3 cellular contexts compared by ENCODE assay signal in genomic region chr7:92184294-92184693, GRCh38. TPM values are rescaled to one million over a fixed set of nuclear protein-coding genes. Genes with fewer than 3 reads are reported as not detected.
"Had no signal": no experiment of that assay in that cellular context is flagged by ENCODE, and none has a peak within 500 bp of the region (broad histone marks: within the 10 kb centered on the region; RNA-seq: fewer than 3 reads in every experiment).

No MANE protein-coding gene starts in this region.

RNA-seq across cellular contexts. Expression of gene LRRD1, which starts 5.4 kb away (rescaled TPM):
- total RNA-seq: M059J, MCF 10A, NCI-H460 had no signal
